ENCODE assay signal across 9 cellular contexts in the genomic region with DNA sequence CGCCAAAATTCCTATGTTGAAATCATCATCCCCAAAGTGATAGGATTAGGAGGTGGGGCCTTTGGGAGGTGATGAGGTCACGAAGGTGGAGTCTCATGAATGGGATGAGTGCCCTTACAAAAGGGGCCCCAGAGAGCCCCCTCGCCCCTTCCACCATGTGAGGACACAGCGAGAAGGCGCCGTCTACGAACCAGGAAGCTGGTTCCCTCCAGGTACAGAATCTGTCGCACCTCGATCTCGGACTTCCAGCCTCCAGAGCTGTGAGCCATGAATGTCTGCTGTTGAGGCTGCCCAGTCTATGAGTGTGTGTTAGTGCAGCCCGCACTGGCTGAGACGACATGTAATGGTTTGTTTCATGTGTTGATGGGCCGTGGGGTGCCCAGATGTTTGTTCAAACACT.
"Had no signal": no experiment of that assay in that cellular context is flagged by ENCODE, and none has a peak within 500 bp of the region (broad histone marks: within the 10 kb centered on the region; RNA-seq: fewer than 3 reads in every experiment).

No MANE protein-coding gene starts in this region.

- H3K4me3 Mint-ChIP-seq: IgD-negative memory B cell had no signal

- H3K27me3 Mint-ChIP-seq: IgD-negative memory B cell had no signal

- H3K27ac ChIP-seq: HL-60, KMS-11 had no signal

- DNase-seq: IMR-90, KBM-7, KG1 had no signal

- H3K4me3 ChIP-seq: K562 had no signal

- H3K4me2 ChIP-seq: KMS-11 had no signal

- FAIRE-seq: HepG2, HTR-8/SVneo, K562 had no signal

- H3K9ac ChIP-seq: KMS-11 had no signal

- H3K9me3 Mint-ChIP-seq: IgD-negative memory B cell had no signal
